8 cellular contexts compared by ENCODE assay signal in the genomic region with DNA sequence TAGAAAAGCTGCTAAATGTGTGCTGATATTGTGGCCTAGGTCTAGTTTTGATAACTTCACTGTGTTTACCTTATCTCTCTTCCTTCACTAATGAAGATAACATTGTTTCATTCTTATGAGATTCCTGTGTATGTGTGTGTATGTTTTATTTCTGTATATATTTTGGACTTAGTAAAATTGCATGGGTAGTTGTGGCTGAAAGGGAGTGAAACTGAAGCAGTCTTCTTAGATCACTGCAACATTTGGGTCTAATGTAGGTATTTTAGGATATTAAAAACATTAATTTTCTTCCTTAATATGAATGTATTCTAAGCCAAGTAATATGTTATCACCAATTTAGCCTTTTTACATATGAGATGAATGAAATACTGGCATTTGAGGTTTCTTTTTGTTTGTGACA.
DNase-seq lines count a peak whose midpoint lies in the region; ATAC-seq and TF ChIP-seq lines count a peak whose summit lies in the region.
"Not testable (repeated sequence)": the region's sequence is repeated elsewhere in the genome, so short reads cannot be mapped to it uniquely, and the experiment has no call there.

No MANE protein-coding gene starts in this region.

- H3K9me3 Mint-ChIP-seq in H9; activated CD4-positive, alpha-beta T cell treated with anti-CD3 and anti-CD28 coated beads, Interleukin-2, amount 10 ng/mL, durations not matched to agents 7 days and 5 days; activated naive CD8-positive, alpha-beta T cell treated with anti-CD3 and anti-CD28 coated beads, Interleukin-2, amount 10 ng/mL, durations not matched to agents 7 days and 5 days; endothelial cell (ENCODE audit: unreplicated experiment); natural killer cell: not testable (repeated sequence)

- peak overlapping the region; percentile 91 for H3K27ac ChIP-seq in BLaER1
- not testable (repeated sequence) for H3K27ac ChIP-seq in H9 (ENCODE audit: insufficient read length, low read depth, low read length); aorta (ENCODE audit: low read depth in 1 of 2, low read length in 2 of 2)

- not testable (repeated sequence) for H2AK5ac ChIP-seq in H9 (ENCODE audit: insufficient read length, low read length)

- not testable (repeated sequence) for H3K79me1 ChIP-seq in H9 (ENCODE audit: insufficient read depth, low read depth, low read length, poor library complexity, severe bottlenecking)

- not testable (repeated sequence) for H2BK12ac ChIP-seq in H9 (ENCODE audit: insufficient read length, low read depth, low read length)

- not testable (repeated sequence) for H3K36me3 ChIP-seq in BLaER1; aorta (ENCODE audit: control insufficient read depth in 1 of 2, insufficient read depth in 2 of 2, low read length in 1 of 2)

- not testable (repeated sequence) for H3K27me3 ChIP-seq in BLaER1; H9 (ENCODE audit: insufficient read depth, low read length); aorta (ENCODE audit: control insufficient read depth in 1 of 2, insufficient read depth in 2 of 2, low read length in 1 of 2)

- not testable (repeated sequence) for H3K4me3 Mint-ChIP-seq in H9; activated CD4-positive, alpha-beta T cell treated with anti-CD3 and anti-CD28 coated beads, Interleukin-2, amount 10 ng/mL, durations not matched to agents 7 days and 5 days; endothelial cell (ENCODE audit: unreplicated experiment)
- H3K4me3 Mint-ChIP-seq in activated naive CD8-positive, alpha-beta T cell treated with anti-CD3 and anti-CD28 coated beads, Interleukin-2, amount 10 ng/mL, durations not matched to agents 7 days and 5 days = peak overlapping the region; percentile 54
- H3K4me3 Mint-ChIP-seq in natural killer cell = peak overlapping the region; percentile 59

- not testable (repeated sequence) for H2BK120ac ChIP-seq in H9 (ENCODE audit: low read depth, low read length, poor library complexity, severe bottlenecking)

- not testable (repeated sequence) for H2BK15ac ChIP-seq in H9 (ENCODE audit: low read depth, low read length)

- H2BK5ac ChIP-seq in H9 (ENCODE audit: insufficient read length, low read length) = not testable (repeated sequence)

- H4K5ac ChIP-seq in H9 (ENCODE audit: insufficient read length, low read depth, low read length) = not testable (repeated sequence)

- not testable (repeated sequence) for H3T11ph ChIP-seq in H9 (ENCODE audit: low read length)

- not testable (repeated sequence) for H3K9me3 ChIP-seq in BLaER1; H9 (ENCODE audit: control insufficient read depth, low read depth, low read length); aorta (ENCODE audit: control insufficient read depth, low read length)

- intact Hi-C loops in natural killer cell (cut with micrococcal nuclease); aorta (cut with DNase I): not testable (repeated sequence)

- POLR2A ChIA-PET in activated CD4-positive, alpha-beta T cell treated with anti-CD3 and anti-CD28 coated beads, Interleukin-2, amount 10 ng/mL, durations not matched to agents 7 days and 5 days (lab: Charles Lee); activated naive CD8-positive, alpha-beta T cell treated with anti-CD3 and anti-CD28 coated beads, Interleukin-2, amount 10 ng/mL, durations not matched to agents 7 days and 5 days (lab: Charles Lee): not testable (repeated sequence)

- H3K18ac ChIP-seq in H9 (ENCODE audit: insufficient read length, low read depth, low read length) = not testable (repeated sequence)

- ATAC-seq in SK-N-SH treated with all-trans-retinoic acid at 6 μM for 48 hours = peak; percentile 43
- not testable (repeated sequence) for ATAC-seq in activated naive CD8-positive, alpha-beta T cell treated with anti-CD3 and anti-CD28 coated beads, Interleukin-2, amount 10 ng/mL, durations not matched to agents 7 days and 5 days (ENCODE audit: low read depth); natural killer cell
- peak; percentile 54 for ATAC-seq in aorta (ENCODE audit: low FRiP score)

- H3K56ac ChIP-seq in H9 (ENCODE audit: insufficient read length, low read depth, low read length) = not testable (repeated sequence)

- not testable (repeated sequence) for H3K9ac ChIP-seq in BLaER1; H9 (ENCODE audit: extremely low read depth, insufficient read length, low read length)

- H3K27ac Mint-ChIP-seq in H9 (peak overlapping the region; percentile 13 to 97 (median 36); a peak in 5 of 7 replicates), endothelial cell (ENCODE audit: unreplicated experiment) (peak overlapping the region; percentile 79), natural killer cell (peak overlapping the region; percentile 87 to 89)
- peak overlapping the region; percentile 81 for H3K27ac Mint-ChIP-seq in activated CD4-positive, alpha-beta T cell treated with anti-CD3 and anti-CD28 coated beads, Interleukin-2, amount 10 ng/mL, durations not matched to agents 7 days and 5 days
- peak overlapping the region; percentile 44 for H3K27ac Mint-ChIP-seq in activated naive CD8-positive, alpha-beta T cell treated with anti-CD3 and anti-CD28 coated beads, Interleukin-2, amount 10 ng/mL, durations not matched to agents 7 days and 5 days

- not testable (repeated sequence) for H3K27me3 Mint-ChIP-seq in H9 (ENCODE audit: low read depth); activated CD4-positive, alpha-beta T cell treated with anti-CD3 and anti-CD28 coated beads, Interleukin-2, amount 10 ng/mL, durations not matched to agents 7 days and 5 days; activated naive CD8-positive, alpha-beta T cell treated with anti-CD3 and anti-CD28 coated beads, Interleukin-2, amount 10 ng/mL, durations not matched to agents 7 days and 5 days; endothelial cell (ENCODE audit: unreplicated experiment); natural killer cell (ENCODE audit: low read depth in 2 of 2)

- not testable (repeated sequence) for H2BK20ac ChIP-seq in H9 (ENCODE audit: low read depth, low read length, poor library complexity, severe bottlenecking)

- H3K23me2 ChIP-seq in H9 (ENCODE audit: insufficient read length, low read depth, low read length, poor library complexity, severe bottlenecking) = not testable (repeated sequence)

- H3K79me2 ChIP-seq in H9 (ENCODE audit: insufficient read depth, low read length) = not testable (repeated sequence)

- H3K4me1 Mint-ChIP-seq in H9 (peaks cover 17 to 37% of the 10 kb centered on the region in 2 experiments), endothelial cell (ENCODE audit: unreplicated experiment) (peaks cover 19% of the 10 kb centered on the region), natural killer cell (peaks cover 50 to 60% of the 10 kb centered on the region in 2 donors)
- peaks cover 30% of the 10 kb centered on the region for H3K4me1 Mint-ChIP-seq in activated CD4-positive, alpha-beta T cell treated with anti-CD3 and anti-CD28 coated beads, Interleukin-2, amount 10 ng/mL, durations not matched to agents 7 days and 5 days
- peaks cover 22% of the 10 kb centered on the region for H3K4me1 Mint-ChIP-seq in activated naive CD8-positive, alpha-beta T cell treated with anti-CD3 and anti-CD28 coated beads, Interleukin-2, amount 10 ng/mL, durations not matched to agents 7 days and 5 days

- not testable (repeated sequence) for H3K4me3 ChIP-seq in BLaER1; aorta (ENCODE audit: low read length in 2 of 2)

- not testable (repeated sequence) for H3K36me3 Mint-ChIP-seq in H9 (ENCODE audit: insufficient read depth in 1 of 3, low read depth in 3 of 3); activated CD4-positive, alpha-beta T cell treated with anti-CD3 and anti-CD28 coated beads, Interleukin-2, amount 10 ng/mL, durations not matched to agents 7 days and 5 days (ENCODE audit: low read depth); endothelial cell (ENCODE audit: low read depth, unreplicated experiment); natural killer cell
- H3K36me3 Mint-ChIP-seq in activated naive CD8-positive, alpha-beta T cell treated with anti-CD3 and anti-CD28 coated beads, Interleukin-2, amount 10 ng/mL, durations not matched to agents 7 days and 5 days = peaks cover 18% of the 10 kb centered on the region

- H4K8ac ChIP-seq in H9 (replicated peaks; ENCODE audit: insufficient read length, low read depth, low read length) = not testable (repeated sequence)

- H3K4me1 ChIP-seq in BLaER1 = peaks cover 56% of the 10 kb centered on the region
- not testable (repeated sequence) for H3K4me1 ChIP-seq in H9 (ENCODE audit: insufficient read depth, low read length); aorta (ENCODE audit: control insufficient read depth in 1 of 2, insufficient read depth in 2 of 2, low read length in 2 of 2)

- CTCF ChIA-PET in activated CD4-positive, alpha-beta T cell treated with anti-CD3 and anti-CD28 coated beads, Interleukin-2, amount 10 ng/mL, durations not matched to agents 7 days and 5 days (lab: Charles Lee) = not testable (repeated sequence)

- H3K4me2 ChIP-seq in BLaER1 = peak overlapping the region; percentile 87
- not testable (repeated sequence) for H3K4me2 ChIP-seq in H9 (ENCODE audit: insufficient read depth, insufficient read length, low read length)

- not testable (repeated sequence) for H3K14ac ChIP-seq in H9 (ENCODE audit: insufficient read depth, low read length)

- not testable (repeated sequence) for H2AFZ ChIP-seq in H9 (ENCODE audit: low read length)

- not testable (repeated sequence) for H4K91ac ChIP-seq in H9 (ENCODE audit: insufficient read length, low read depth, low read length)

- H3K4ac ChIP-seq in H9 (ENCODE audit: low read depth, low read length) = not testable (repeated sequence)

- not testable (repeated sequence) for TF ChIP-seq CTCF in H9 (conservative IDR thresholded peaks at IDR 0.05); endothelial cell (IDR thresholded peaks at IDR 0.05; ENCODE audit: unreplicated experiment); natural killer cell (IDR thresholded peaks at IDR 0.05)

- DNase-seq in H9; activated CD4-positive, alpha-beta T cell treated with anti-CD3 and anti-CD28 coated beads, Interleukin-2, amount 10 ng/mL, durations not matched to agents 7 days and 5 days; activated naive CD8-positive, alpha-beta T cell treated with anti-CD3 and anti-CD28 coated beads, Interleukin-2, amount 10 ng/mL, durations not matched to agents 7 days and 5 days; endothelial cell (ENCODE audit: low spot score); natural killer cell; aorta: not testable (repeated sequence)

- H4K20me1 ChIP-seq in BLaER1; H9 (ENCODE audit: control insufficient read depth, insufficient read depth, insufficient read length): not testable (repeated sequence)

- H3K23ac ChIP-seq in H9 (ENCODE audit: insufficient read length, low read depth, low read length) = not testable (repeated sequence)

Comparison
In these comparisons a context has a peak if more than half of its experiments do, and no peak if none do; other contexts are left out.
1. H3K27ac Mint-ChIP-seq: peak in every context shown above with its lines; median percentile 88 in natural killer cell; 81 in activated CD4-positive, alpha-beta T cell treated with anti-CD3 and anti-CD28 coated beads, Interleukin-2, amount 10 ng/mL, durations not matched to agents 7 days and 5 days; 79 in endothelial cell; 44 in activated naive CD8-positive, alpha-beta T cell treated with anti-CD3 and anti-CD28 coated beads, Interleukin-2, amount 10 ng/mL, durations not matched to agents 7 days and 5 days; 36 in H9.